1 cellular context compared by ENCODE assay signal in the genomic region with DNA sequence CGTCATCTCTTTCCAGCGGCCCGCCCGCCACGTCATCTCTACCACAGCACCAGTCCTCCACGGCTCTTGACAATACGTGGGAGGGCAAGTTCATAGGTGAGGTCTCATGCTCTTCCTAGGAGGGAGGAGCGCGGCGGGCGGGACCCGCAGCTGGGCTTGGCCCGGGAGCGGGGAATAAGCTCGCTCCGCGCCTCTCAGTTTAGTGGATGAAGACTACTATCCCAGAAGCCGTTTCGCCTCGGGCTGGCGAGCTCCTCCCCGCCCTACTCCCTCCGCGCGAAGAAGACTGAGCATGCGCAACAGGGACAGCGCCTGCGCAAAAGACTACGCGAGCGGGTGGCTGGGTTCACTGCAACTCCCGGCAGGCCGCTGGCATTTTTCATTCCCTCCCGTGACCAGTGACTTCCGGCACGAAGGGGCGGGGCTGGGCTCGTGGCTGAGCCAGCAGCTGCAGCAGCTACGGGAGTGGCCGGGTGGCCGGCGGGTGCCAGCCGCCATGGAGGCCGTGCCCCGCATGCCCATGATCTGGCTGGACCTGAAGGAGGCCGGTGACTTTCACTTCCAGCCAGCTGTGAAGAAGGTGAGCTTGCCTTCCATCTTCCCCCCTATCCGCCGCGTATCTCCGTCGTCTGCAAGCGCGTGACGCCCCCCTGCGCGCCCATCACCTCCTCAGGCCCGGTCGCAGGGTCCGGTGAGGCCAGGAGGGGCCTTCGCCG.
TF ChIP-seq lines count a peak whose summit lies in the region.

A gene with protein sequence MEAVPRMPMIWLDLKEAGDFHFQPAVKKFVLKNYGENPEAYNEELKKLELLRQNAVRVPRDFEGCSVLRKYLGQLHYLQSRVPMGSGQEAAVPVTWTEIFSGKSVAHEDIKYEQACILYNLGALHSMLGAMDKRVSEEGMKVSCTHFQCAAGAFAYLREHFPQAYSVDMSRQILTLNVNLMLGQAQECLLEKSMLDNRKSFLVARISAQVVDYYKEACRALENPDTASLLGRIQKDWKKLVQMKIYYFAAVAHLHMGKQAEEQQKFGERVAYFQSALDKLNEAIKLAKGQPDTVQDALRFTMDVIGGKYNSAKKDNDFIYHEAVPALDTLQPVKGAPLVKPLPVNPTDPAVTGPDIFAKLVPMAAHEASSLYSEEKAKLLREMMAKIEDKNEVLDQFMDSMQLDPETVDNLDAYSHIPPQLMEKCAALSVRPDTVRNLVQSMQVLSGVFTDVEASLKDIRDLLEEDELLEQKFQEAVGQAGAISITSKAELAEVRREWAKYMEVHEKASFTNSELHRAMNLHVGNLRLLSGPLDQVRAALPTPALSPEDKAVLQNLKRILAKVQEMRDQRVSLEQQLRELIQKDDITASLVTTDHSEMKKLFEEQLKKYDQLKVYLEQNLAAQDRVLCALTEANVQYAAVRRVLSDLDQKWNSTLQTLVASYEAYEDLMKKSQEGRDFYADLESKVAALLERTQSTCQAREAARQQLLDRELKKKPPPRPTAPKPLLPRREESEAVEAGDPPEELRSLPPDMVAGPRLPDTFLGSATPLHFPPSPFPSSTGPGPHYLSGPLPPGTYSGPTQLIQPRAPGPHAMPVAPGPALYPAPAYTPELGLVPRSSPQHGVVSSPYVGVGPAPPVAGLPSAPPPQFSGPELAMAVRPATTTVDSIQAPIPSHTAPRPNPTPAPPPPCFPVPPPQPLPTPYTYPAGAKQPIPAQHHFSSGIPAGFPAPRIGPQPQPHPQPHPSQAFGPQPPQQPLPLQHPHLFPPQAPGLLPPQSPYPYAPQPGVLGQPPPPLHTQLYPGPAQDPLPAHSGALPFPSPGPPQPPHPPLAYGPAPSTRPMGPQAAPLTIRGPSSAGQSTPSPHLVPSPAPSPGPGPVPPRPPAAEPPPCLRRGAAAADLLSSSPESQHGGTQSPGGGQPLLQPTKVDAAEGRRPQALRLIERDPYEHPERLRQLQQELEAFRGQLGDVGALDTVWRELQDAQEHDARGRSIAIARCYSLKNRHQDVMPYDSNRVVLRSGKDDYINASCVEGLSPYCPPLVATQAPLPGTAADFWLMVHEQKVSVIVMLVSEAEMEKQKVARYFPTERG (N-terminal part only) (plus strand): TSS at position 421 of the 716 bp plus-strand sequence. CDS start 76 bp downstream, at position 497.

TF ChIP-seq in SK-N-SH treated with all-trans-retinoic acid at 6 μM for 48 hours, 23 proteins besides CTCF, POLR2A, EP300 and RAD21 (continued from another document):
- TF ChIP-seq, protein P1, sequence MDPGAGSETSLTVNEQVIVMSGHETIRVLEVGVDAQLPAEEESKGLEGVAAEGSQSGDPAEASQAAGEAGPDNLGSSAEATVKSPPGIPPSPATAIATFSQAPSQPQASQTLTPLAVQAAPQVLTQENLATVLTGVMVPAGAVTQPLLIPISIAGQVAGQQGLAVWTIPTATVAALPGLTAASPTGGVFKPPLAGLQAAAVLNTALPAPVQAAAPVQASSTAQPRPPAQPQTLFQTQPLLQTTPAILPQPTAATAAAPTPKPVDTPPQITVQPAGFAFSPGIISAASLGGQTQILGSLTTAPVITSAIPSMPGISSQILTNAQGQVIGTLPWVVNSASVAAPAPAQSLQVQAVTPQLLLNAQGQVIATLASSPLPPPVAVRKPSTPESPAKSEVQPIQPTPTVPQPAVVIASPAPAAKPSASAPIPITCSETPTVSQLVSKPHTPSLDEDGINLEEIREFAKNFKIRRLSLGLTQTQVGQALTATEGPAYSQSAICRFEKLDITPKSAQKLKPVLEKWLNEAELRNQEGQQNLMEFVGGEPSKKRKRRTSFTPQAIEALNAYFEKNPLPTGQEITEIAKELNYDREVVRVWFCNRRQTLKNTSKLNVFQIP (CRISPR knock-in tag; IDR thresholded peaks at IDR 0.05; ENCODE audit: borderline replicate concordance, low read depth), result no peak
- TF ChIP-seq RARB (CRISPR knock-in tag; IDR thresholded peaks at IDR 0.05), result no peak
- TF ChIP-seq GLIS3 (CRISPR knock-in tag; IDR thresholded peaks at IDR 0.05), result peak; percentile 40; the same call in 1 of the 2 replicates
- TF ChIP-seq ZFP30 (CRISPR knock-in tag; IDR thresholded peaks at IDR 0.05), result no peak
- TF ChIP-seq, protein P2, sequence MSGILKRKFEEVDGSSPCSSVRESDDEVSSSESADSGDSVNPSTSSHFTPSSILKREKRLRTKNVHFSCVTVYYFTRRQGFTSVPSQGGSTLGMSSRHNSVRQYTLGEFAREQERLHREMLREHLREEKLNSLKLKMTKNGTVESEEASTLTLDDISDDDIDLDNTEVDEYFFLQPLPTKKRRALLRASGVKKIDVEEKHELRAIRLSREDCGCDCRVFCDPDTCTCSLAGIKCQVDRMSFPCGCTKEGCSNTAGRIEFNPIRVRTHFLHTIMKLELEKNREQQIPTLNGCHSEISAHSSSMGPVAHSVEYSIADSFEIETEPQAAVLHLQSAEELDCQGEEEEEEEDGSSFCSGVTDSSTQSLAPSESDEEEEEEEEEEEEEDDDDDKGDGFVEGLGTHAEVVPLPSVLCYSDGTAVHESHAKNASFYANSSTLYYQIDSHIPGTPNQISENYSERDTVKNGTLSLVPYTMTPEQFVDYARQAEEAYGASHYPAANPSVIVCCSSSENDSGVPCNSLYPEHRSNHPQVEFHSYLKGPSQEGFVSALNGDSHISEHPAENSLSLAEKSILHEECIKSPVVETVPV (CRISPR knock-in tag; IDR thresholded peaks at IDR 0.05), result no peak
- no peak for TF ChIP-seq ARNTL (CRISPR knock-in tag; IDR thresholded peaks at IDR 0.05; ENCODE audit: borderline replicate concordance, low read depth)
- TF ChIP-seq ZNF70 (CRISPR knock-in tag; IDR thresholded peaks at IDR 0.05), result peak; percentile 37; the same call in 1 of the 2 replicates
- no peak for TF ChIP-seq BACH2 (CRISPR knock-in tag; IDR thresholded peaks at IDR 0.05; ENCODE audit: borderline replicate concordance)
- TF ChIP-seq, protein P3, sequence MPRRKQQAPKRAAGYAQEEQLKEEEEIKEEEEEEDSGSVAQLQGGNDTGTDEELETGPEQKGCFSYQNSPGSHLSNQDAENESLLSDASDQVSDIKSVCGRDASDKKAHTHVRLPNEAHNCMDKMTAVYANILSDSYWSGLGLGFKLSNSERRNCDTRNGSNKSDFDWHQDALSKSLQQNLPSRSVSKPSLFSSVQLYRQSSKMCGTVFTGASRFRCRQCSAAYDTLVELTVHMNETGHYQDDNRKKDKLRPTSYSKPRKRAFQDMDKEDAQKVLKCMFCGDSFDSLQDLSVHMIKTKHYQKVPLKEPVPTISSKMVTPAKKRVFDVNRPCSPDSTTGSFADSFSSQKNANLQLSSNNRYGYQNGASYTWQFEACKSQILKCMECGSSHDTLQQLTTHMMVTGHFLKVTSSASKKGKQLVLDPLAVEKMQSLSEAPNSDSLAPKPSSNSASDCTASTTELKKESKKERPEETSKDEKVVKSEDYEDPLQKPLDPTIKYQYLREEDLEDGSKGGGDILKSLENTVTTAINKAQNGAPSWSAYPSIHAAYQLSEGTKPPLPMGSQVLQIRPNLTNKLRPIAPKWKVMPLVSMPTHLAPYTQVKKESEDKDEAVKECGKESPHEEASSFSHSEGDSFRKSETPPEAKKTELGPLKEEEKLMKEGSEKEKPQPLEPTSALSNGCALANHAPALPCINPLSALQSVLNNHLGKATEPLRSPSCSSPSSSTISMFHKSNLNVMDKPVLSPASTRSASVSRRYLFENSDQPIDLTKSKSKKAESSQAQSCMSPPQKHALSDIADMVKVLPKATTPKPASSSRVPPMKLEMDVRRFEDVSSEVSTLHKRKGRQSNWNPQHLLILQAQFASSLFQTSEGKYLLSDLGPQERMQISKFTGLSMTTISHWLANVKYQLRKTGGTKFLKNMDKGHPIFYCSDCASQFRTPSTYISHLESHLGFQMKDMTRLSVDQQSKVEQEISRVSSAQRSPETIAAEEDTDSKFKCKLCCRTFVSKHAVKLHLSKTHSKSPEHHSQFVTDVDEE (CRISPR knock-in tag; IDR thresholded peaks at IDR 0.05), result no peak
- TF ChIP-seq TCF4 (CRISPR knock-in tag; IDR thresholded peaks at IDR 0.05; ENCODE audit: borderline replicate concordance), result no peak
